ENCODE assay signal across 1 cellular context in the genomic region with DNA sequence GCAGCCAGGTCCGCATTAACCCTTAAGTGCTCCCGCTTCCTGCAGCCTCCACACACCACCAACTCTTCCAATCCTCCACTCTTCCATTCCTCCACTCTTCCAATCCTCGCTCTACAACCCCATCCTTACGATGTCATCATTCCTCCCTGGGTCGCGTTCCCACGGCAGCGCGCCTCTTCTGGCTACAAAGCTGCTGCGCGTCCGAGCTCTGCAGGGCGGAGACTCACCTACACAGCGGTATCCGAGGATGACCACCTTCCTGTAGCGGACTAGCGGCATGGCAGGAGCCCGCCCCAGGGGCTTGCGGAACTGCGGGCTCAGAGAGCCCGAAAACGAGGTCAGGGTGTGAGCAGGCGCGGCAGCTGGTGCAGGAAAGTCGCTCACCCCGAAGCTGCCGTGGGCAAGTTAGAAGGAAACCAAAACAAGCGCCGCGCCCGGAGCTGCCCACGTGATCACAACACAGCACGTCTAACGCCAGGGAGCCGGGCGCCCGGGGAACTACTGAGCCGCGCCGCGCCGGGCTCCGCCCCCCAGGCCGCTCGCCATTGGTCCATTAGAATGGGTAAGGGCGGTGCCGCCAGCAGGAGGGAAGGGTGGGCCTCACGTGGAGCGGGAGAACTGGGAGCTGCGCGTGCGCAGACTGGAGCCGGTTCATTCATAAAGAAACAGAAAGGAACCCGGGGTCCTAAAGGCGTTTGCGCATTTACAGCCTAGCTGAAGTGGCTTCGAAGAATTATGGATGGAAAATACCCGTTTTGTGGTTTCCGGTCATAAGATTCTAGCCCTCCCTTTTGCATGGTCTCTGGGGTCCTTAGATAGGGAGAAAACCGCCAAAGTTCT.
TF ChIP-seq lines count a peak whose summit lies in the region.

A gene with protein sequence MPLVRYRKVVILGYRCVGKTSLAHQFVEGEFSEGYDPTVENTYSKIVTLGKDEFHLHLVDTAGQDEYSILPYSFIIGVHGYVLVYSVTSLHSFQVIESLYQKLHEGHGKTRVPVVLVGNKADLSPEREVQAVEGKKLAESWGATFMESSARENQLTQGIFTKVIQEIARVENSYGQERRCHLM (minus strand): TSS at position 473 of the 840 bp plus-strand sequence. CDS start 194 bp downstream, at position 279.

TF ChIP-seq in GM12878, 131 proteins besides CTCF, POLR2A, EP300 and RAD21 (continued from another document and continues in another):
- TF ChIP-seq USF2 (IDR thresholded peaks at IDR 0.05; ENCODE audit: borderline replicate concordance, low read depth, low read length): peak; percentile 89
- TF ChIP-seq POLR2AphosphoS5 (IDR thresholded peaks at IDR 0.05; ENCODE audit: low read length): peak; percentile 59
- TF ChIP-seq, protein P1, sequence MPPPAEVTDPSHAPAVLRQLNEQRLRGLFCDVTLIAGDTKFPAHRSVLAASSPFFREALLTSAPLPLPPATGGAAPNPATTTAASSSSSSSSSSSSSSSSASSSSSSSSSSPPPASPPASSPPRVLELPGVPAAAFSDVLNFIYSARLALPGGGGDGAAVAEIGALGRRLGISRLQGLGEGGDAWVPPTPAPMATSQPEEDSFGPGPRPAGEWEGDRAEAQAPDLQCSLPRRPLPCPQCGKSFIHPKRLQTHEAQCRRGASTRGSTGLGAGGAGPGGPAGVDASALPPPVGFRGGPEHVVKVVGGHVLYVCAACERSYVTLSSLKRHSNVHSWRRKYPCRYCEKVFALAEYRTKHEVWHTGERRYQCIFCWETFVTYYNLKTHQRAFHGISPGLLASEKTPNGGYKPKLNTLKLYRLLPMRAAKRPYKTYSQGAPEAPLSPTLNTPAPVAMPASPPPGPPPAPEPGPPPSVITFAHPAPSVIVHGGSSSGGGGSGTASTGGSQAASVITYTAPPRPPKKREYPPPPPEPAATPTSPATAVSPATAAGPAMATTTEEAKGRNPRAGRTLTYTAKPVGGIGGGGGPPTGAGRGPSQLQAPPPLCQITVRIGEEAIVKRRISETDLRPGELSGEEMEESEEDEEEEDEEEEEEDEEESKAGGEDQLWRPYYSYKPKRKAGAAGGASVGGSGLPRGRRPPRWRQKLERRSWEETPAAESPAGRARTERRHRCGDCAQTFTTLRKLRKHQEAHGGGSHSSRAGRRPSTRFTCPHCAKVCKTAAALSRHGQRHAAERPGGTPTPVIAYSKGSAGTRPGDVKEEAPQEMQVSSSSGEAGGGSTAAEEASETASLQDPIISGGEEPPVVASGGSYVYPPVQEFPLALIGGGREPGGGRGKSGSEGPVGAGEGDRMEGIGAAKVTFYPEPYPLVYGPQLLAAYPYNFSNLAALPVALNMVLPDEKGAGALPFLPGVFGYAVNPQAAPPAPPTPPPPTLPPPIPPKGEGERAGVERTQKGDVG (CRISPR knock-in tag; IDR thresholded peaks at IDR 0.05): no peak
- no peak for TF ChIP-seq PML (IDR thresholded peaks at IDR 0.05; ENCODE audit: low read length)
- TF ChIP-seq, protein P2, sequence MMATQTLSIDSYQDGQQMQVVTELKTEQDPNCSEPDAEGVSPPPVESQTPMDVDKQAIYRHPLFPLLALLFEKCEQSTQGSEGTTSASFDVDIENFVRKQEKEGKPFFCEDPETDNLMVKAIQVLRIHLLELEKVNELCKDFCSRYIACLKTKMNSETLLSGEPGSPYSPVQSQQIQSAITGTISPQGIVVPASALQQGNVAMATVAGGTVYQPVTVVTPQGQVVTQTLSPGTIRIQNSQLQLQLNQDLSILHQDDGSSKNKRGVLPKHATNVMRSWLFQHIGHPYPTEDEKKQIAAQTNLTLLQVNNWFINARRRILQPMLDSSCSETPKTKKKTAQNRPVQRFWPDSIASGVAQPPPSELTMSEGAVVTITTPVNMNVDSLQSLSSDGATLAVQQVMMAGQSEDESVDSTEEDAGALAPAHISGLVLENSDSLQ (IDR thresholded peaks at IDR 0.05): peak; percentile 31
- TF ChIP-seq NBN (IDR thresholded peaks at IDR 0.05): no peak; the same call in none of the 2 replicates
- peak; percentile 37; the same call in 1 of the 2 replicates for TF ChIP-seq EED (IDR thresholded peaks at IDR 0.05; ENCODE audit: low read depth)
- TF ChIP-seq BMI1 (IDR thresholded peaks at IDR 0.05; ENCODE audit: borderline replicate concordance): no peak
- peak; percentile 68; the same call in 1 of the 2 replicates for TF ChIP-seq DPF2 (IDR thresholded peaks at IDR 0.05)
- peak; percentile 54; the same call in 1 of the 2 replicates for TF ChIP-seq LARP7 (IDR thresholded peaks at IDR 0.05)
- TF ChIP-seq RAD51 (IDR thresholded peaks at IDR 0.05): peak; percentile 96
- TF ChIP-seq ETV6 (conservative IDR thresholded peaks at IDR 0.05 in 1 of 2, IDR thresholded peaks at IDR 0.05 in 1 of 2; ENCODE audit: borderline replicate concordance in 1 of 2, low read depth in 1 of 2): no peak
- TF ChIP-seq SMAD1 (IDR thresholded peaks at IDR 0.05; ENCODE audit: low read depth, partially characterized antibody): no peak
- peak; percentile 28 for TF ChIP-seq MYC (IDR thresholded peaks at IDR 0.05; ENCODE audit: insufficient read depth, insufficient read length, insufficient replicate concordance, low read length, severe bottlenecking)
- no peak for TF ChIP-seq STAT3 (IDR thresholded peaks at IDR 0.05; ENCODE audit: low read depth, low read length)
- TF ChIP-seq ZNF384 (IDR thresholded peaks at IDR 0.05; ENCODE audit: borderline replicate concordance, low read depth, low read length): no peak
- no peak for TF ChIP-seq NFYA (IDR thresholded peaks at IDR 0.05; ENCODE audit: borderline replicate concordance, low read depth, low read length)
- no peak for TF ChIP-seq SRF (IDR thresholded peaks at IDR 0.05; ENCODE audit: low read depth in 2 of 2, low read length in 2 of 2)
- no peak for TF ChIP-seq ESRRA (IDR thresholded peaks at IDR 0.05; ENCODE audit: low read length)
- TF ChIP-seq, protein P3, sequence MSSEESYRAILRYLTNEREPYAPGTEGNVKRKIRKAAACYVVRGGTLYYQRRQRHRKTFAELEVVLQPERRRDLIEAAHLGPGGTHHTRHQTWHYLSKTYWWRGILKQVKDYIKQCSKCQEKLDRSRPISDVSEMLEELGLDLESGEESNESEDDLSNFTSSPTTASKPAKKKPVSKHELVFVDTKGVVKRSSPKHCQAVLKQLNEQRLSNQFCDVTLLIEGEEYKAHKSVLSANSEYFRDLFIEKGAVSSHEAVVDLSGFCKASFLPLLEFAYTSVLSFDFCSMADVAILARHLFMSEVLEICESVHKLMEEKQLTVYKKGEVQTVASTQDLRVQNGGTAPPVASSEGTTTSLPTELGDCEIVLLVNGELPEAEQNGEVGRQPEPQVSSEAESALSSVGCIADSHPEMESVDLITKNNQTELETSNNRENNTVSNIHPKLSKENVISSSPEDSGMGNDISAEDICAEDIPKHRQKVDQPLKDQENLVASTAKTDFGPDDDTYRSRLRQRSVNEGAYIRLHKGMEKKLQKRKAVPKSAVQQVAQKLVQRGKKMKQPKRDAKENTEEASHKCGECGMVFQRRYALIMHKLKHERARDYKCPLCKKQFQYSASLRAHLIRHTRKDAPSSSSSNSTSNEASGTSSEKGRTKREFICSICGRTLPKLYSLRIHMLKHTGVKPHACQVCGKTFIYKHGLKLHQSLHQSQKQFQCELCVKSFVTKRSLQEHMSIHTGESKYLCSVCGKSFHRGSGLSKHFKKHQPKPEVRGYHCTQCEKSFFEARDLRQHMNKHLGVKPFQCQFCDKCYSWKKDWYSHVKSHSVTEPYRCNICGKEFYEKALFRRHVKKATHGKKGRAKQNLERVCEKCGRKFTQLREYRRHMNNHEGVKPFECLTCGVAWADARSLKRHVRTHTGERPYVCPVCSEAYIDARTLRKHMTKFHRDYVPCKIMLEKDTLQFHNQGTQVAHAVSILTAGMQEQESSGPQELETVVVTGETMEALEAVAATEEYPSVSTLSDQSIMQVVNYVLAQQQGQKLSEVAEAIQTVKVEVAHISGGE (CRISPR knock-in tag; IDR thresholded peaks at IDR 0.05): no peak
- TF ChIP-seq SMARCA5 (IDR thresholded peaks at IDR 0.05): no peak
- TF ChIP-seq MTA3 (IDR thresholded peaks at IDR 0.05; ENCODE audit: borderline replicate concordance, low read length): no peak
- peak; percentile 98 for TF ChIP-seq NKRF (conservative IDR thresholded peaks at IDR 0.05)
- TF ChIP-seq POLR2AphosphoS2 (IDR thresholded peaks at IDR 0.05; ENCODE audit: low read depth, low read length): no peak
- TF ChIP-seq NR2C1 (IDR thresholded peaks at IDR 0.05): no peak
- 0 out of 2 replicates have a peak, but pooled peaks have one; percentile 62 for TF ChIP-seq STAT1 (conservative IDR thresholded peaks at IDR 0.05)
- TF ChIP-seq YBX1 (IDR thresholded peaks at IDR 0.05): no peak
- peak; percentile 78 for TF ChIP-seq MEF2B (IDR thresholded peaks at IDR 0.05; ENCODE audit: partially characterized antibody, poor library complexity, severe bottlenecking)
- TF ChIP-seq ZZZ3 (IDR thresholded peaks at IDR 0.05; ENCODE audit: control insufficient read depth, insufficient read length, low read depth): no peak
- no peak for TF ChIP-seq ZNF274 (IDR thresholded peaks at IDR 0.05; ENCODE audit: insufficient read depth, insufficient read length)
- TF ChIP-seq SPI1 (IDR thresholded peaks at IDR 0.05; ENCODE audit: borderline replicate concordance, insufficient read depth, low read depth, low read length): peak; percentile 16; the same call in 1 of the 2 replicates
- TF ChIP-seq TCF12 (IDR thresholded peaks at IDR 0.05; ENCODE audit: low read depth, low read length): no peak
- TF ChIP-seq SMC3 (IDR thresholded peaks at IDR 0.05; ENCODE audit: borderline replicate concordance, low read length): no peak
- peak; percentile 34 for TF ChIP-seq KLF5 (IDR thresholded peaks at IDR 0.05; ENCODE audit: partially characterized antibody)
- no peak for TF ChIP-seq CHD1 (IDR thresholded peaks at IDR 0.05; ENCODE audit: low read depth, low read length)
- 0 out of 3 replicates have a peak, but pooled peaks have one; percentile 56 for TF ChIP-seq POU2F2 (IDR thresholded peaks at IDR 0.05; ENCODE audit: borderline replicate concordance, low read depth, low read length)
- peak; percentile 50; the same call in 1 of the 2 replicates for TF ChIP-seq CBFB (IDR thresholded peaks at IDR 0.05; ENCODE audit: low read depth)
- peak; percentile 92 for TF ChIP-seq FOXK2 (IDR thresholded peaks at IDR 0.05)
- TF ChIP-seq KAT2A (conservative IDR thresholded peaks at IDR 0.05; ENCODE audit: control insufficient read depth, low read depth, low read length): no peak
- peak; percentile 87 for TF ChIP-seq HDGF (IDR thresholded peaks at IDR 0.05)
- TF ChIP-seq WRNIP1 (IDR thresholded peaks at IDR 0.05; ENCODE audit: borderline replicate concordance, low read depth, low read length): no peak
- TF ChIP-seq JUND (IDR thresholded peaks at IDR 0.05; ENCODE audit: low read depth, low read length): peak; percentile 71; the same call in 1 of the 2 replicates
- peak; percentile 21; the same call in 1 of the 2 replicates for TF ChIP-seq MLLT1 (IDR thresholded peaks at IDR 0.05)
- peak; percentile 99; the same call in 1 of the 2 replicates for TF ChIP-seq ASH2L (IDR thresholded peaks at IDR 0.05; ENCODE audit: borderline replicate concordance, low read depth)
- no peak for TF ChIP-seq NR2C2 (IDR thresholded peaks at IDR 0.05; ENCODE audit: borderline replicate concordance, control insufficient read depth, insufficient read length, low read depth)
- TF ChIP-seq FOS (IDR thresholded peaks at IDR 0.05; ENCODE audit: borderline replicate concordance, extremely low read depth, insufficient read length): peak; percentile 3
- no peak for TF ChIP-seq SIX5 (IDR thresholded peaks at IDR 0.05; ENCODE audit: low read depth, low read length, severe bottlenecking)
- TF ChIP-seq, protein P4, sequence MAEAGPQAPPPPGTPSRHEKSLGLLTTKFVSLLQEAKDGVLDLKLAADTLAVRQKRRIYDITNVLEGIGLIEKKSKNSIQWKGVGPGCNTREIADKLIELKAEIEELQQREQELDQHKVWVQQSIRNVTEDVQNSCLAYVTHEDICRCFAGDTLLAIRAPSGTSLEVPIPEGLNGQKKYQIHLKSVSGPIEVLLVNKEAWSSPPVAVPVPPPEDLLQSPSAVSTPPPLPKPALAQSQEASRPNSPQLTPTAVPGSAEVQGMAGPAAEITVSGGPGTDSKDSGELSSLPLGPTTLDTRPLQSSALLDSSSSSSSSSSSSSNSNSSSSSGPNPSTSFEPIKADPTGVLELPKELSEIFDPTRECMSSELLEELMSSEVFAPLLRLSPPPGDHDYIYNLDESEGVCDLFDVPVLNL (IDR thresholded peaks at IDR 0.05; ENCODE audit: low read depth, low read length): peak; percentile 76
- TF ChIP-seq USF1 (IDR thresholded peaks at IDR 0.05; ENCODE audit: borderline replicate concordance, extremely low read length, insufficient read depth, low read depth, low read length): peak; percentile 89
